ENCODE assay signal across 20 cellular contexts in the genomic region with DNA sequence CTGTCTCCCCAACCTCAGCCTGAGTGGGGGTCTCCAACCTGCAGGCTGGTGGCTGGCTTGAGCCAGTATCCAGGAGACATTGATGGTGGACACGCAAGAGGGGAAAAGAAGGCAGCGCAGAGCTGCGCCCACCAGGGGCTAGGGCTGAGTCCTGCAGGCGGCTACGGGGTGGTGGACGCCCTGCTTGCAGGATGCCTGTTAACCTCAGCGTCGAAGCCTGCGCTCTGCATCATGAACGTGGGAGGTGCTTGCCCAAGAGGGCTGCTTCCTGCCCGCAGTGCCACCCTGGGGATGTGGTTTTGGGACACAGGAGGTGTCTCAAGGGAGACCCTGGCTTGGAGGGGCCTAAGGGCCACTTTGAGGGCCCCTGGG. TPM values are rescaled to one million over a fixed set of nuclear protein-coding genes. Genes with fewer than 3 reads are reported as not detected.
A peak's percentile ranks its signal among the peaks of the same experiment; 100 is the strongest.
DNase-seq lines count a peak whose midpoint lies in the region; ATAC-seq, FAIRE-seq and TF ChIP-seq lines count a peak whose summit lies in the region.
"Had no signal": no experiment of that assay in that cellular context is flagged by ENCODE, and none has a peak within 500 bp of the region (broad histone marks: within the 10 kb centered on the region; RNA-seq: fewer than 3 reads in every experiment).

No MANE protein-coding gene starts in this region.

- no peak overlapping the region for H3K4me2 ChIP-seq in HepG2 (ENCODE audit: low read depth, low read length)
- H3K4me2 ChIP-seq in neuronal stem cell (ENCODE audit: insufficient read depth, low read length, poor library complexity, severe bottlenecking): no peak overlapping the region

- peaks cover 9% of the 10 kb centered on the region for H3K79me1 ChIP-seq in neuronal stem cell (ENCODE audit: low read depth, low read length)

- H3K4me3 ChIP-seq in HepG2 (replicated peaks in 1 of 3; ENCODE audit: insufficient read depth in 1 of 3, low read depth in 2 of 3, low read length in 3 of 3) (no peak overlapping the region), right lobe of liver (no peak overlapping the region), neuronal stem cell (ENCODE audit: low read length in 2 of 2) (no peak overlapping the region)
- H3K4me3 ChIP-seq: K562 had no signal

- H3K4me1 ChIP-seq in HepG2 (ENCODE audit: insufficient read depth, low read length) (no peaks in the 10 kb centered on the region), right lobe of liver (no peaks in the 10 kb centered on the region), neuronal stem cell (ENCODE audit: control insufficient read depth in 2 of 2, insufficient read depth in 1 of 2, low read depth in 1 of 2, low read length in 2 of 2) (peaks cover 0 to 2% of the 10 kb centered on the region in 2 donors)

- H3K18ac ChIP-seq in neuronal stem cell (ENCODE audit: low read length): no peak overlapping the region

- intact Hi-C loops in HepG2 (cut with micrococcal nuclease; ENCODE audit: unreplicated experiment) (no loop called here), right lobe of liver (cut with DNase I) (no loop called here)

- DNase-seq in HepG2 (ENCODE audit: low spot score) (no peak), right lobe of liver (no peak), GM12891 (ENCODE audit: insufficient read length, low spot score) (no peak), T-helper 17 cell (no peak), neuronal stem cell (ENCODE audit: low spot score) (no peak), D341Med (ENCODE audit: low spot score) (no peak), ureter (ENCODE audit: low spot score) (no peak)
- no peak for DNase-seq in effector CD4-positive, alpha-beta T cell
- DNase-seq: ACHN; CD8-positive, alpha-beta T cell; COR-L47; DND-41; GDM1; GOT3; H9 had no signal

- ATAC-seq in HepG2 (no peak), right lobe of liver (no peak), T-helper 17 cell (peak; percentile 8)
- ATAC-seq: CD8-positive, alpha-beta T cell had no signal

- H3K79me2 ChIP-seq in HepG2 (ENCODE audit: insufficient read depth, low read length): no peaks in the 10 kb centered on the region

- H3K36me3 ChIP-seq in HepG2 (replicated peaks in 1 of 2; ENCODE audit: control insufficient read depth in 1 of 2, insufficient read depth in 2 of 2, low read length in 2 of 2): peaks cover 11 to 35% of the 10 kb centered on the region in 2 experiments; a peak in 4 of 5 replicates
- peaks cover 0 to 19% (median 0%) of the 10 kb centered on the region in 4 donors for H3K36me3 ChIP-seq in right lobe of liver
- peaks cover 11 to 48% of the 10 kb centered on the region in 2 donors for H3K36me3 ChIP-seq in neuronal stem cell (replicated peaks in 1 of 2; ENCODE audit: control insufficient read depth in 2 of 2, insufficient read depth in 2 of 2, low read length in 2 of 2)

- H2AK5ac ChIP-seq in neuronal stem cell (ENCODE audit: low read depth, low read length): no peak overlapping the region

- H3K4me1 Mint-ChIP-seq in T-helper 17 cell: peaks cover 5% of the 10 kb centered on the region

- no peak for TF ChIP-seq RAD21 in HepG2 (CRISPR knock-in tag; IDR thresholded peaks at IDR 0.05)

- H2BK15ac ChIP-seq in neuronal stem cell (ENCODE audit: low read length): no peak overlapping the region

- WGBS in HepG2 (ENCODE audit: low lambda C conversion rate): 100% methylated on average over 1 of the region's 11 CpGs
- no CpG with 5 or more reads among the region's 11 CpGs for WGBS in right lobe of liver (ENCODE audit: insufficient coverage, low coverage, low lambda C conversion rate, missing lambda C conversion rate)
- no CpG with 5 or more reads among the region's 11 CpGs for WGBS in neuronal stem cell (ENCODE audit: extremely low coverage in 2 of 2, insufficient read length in 2 of 2, insufficient replicate concordance in 1 of 2), 2 donors

- H2AFZ ChIP-seq in HepG2 (ENCODE audit: low read length) (no peak overlapping the region), neuronal stem cell (ENCODE audit: low read length) (no peak overlapping the region)

- no peaks in the 10 kb centered on the region for H3K27me3 Mint-ChIP-seq in T-helper 17 cell

- H2BK12ac ChIP-seq in neuronal stem cell (ENCODE audit: low read length): no peak overlapping the region

- FAIRE-seq in HepG2 (lab: Jason Lieb, UNC): no peak
- no peak for FAIRE-seq in GM12891 (lab: Jason Lieb, UNC)
- FAIRE-seq: GM12892, HTR-8/SVneo, K562 had no signal

- H3K14ac ChIP-seq in neuronal stem cell (ENCODE audit: low read length): no peak overlapping the region

- CTCF ChIA-PET in HepG2 (lab: Yijun Ruan, JAX; ENCODE audit: low intra/inter-chr PET ratio, low total read pairs): no interaction called here

- in situ Hi-C loops in HepG2 (cut with HindIII; ENCODE audit: extremely low pct_ligation_motif_present, low pct_unique_long_range_greater_than_20kb): no loop called here

- no peak overlapping the region for H3K4me3 Mint-ChIP-seq in T-helper 17 cell
- H3K4me3 Mint-ChIP-seq: CD8-positive, alpha-beta T cell; H9 had no signal

- TF ChIP-seq POLR2A in HepG2 (IDR thresholded peaks at IDR 0.05; ENCODE audit: insufficient read depth in 1 of 2, low read depth in 2 of 2, low read length in 2 of 2) (0 out of 4 replicates have a peak, but pooled peaks of 1 of the 2 experiments have one; percentile 16), right lobe of liver (IDR thresholded peaks at IDR 0.05) (no peak), GM12891 (IDR thresholded peaks at IDR 0.05; ENCODE audit: low read depth, low read length) (peak; percentile 15; the same call in 1 of the 2 replicates)

- TF ChIP-seq CTCF in HepG2 (CRISPR knock-in tag; IDR thresholded peaks at IDR 0.05) (no peak), right lobe of liver (IDR thresholded peaks at IDR 0.05) (no peak)

- no peaks in the 10 kb centered on the region for H3K36me3 Mint-ChIP-seq in T-helper 17 cell (ENCODE audit: low read depth)

- H3K9ac ChIP-seq in HepG2 (ENCODE audit: insufficient read depth, low read depth, low read length) (no peak overlapping the region), neuronal stem cell (ENCODE audit: low read depth, low read length, poor library complexity) (no peak overlapping the region)

- no peak overlapping the region for H4K91ac ChIP-seq in neuronal stem cell (ENCODE audit: low read depth, low read length, poor library complexity)

- H4K20me1 ChIP-seq in HepG2 (ENCODE audit: insufficient read depth, low read length): no peaks in the 10 kb centered on the region

- H3K23ac ChIP-seq in neuronal stem cell (ENCODE audit: low read depth, low read length, poor library complexity): peak overlapping the region; percentile 96

- H2BK120ac ChIP-seq in neuronal stem cell (ENCODE audit: low read depth, low read length): peak overlapping the region; percentile 61

- H3K27ac ChIP-seq in HepG2 (ENCODE audit: extremely low read length, insufficient read depth, low read length) (no peak overlapping the region), right lobe of liver (no peak overlapping the region), neuronal stem cell (replicated peaks; ENCODE audit: low read length) (no peak overlapping the region)
- H3K27ac ChIP-seq: C4-2B had no signal

- H3K27ac Mint-ChIP-seq in T-helper 17 cell: peak overlapping the region; percentile 32
- H3K27ac Mint-ChIP-seq: CD8-positive, alpha-beta T cell had no signal

- TF ChIP-seq EP300 in HepG2 (IDR thresholded peaks at IDR 0.05; ENCODE audit: low read depth in 2 of 2, low read length in 2 of 2): no peak
- no peak for TF ChIP-seq EP300 in HepG2 (CRISPR knock-in tag; IDR thresholded peaks at IDR 0.05; ENCODE audit: borderline replicate concordance)

- no TSS peak for BruUV-seq in HepG2 (replicated peaks; lab: Mats Ljungman, UMichigan)

- no peak overlapping the region for H4K8ac ChIP-seq in neuronal stem cell (ENCODE audit: low read depth, low read length)

- H2BK5ac ChIP-seq in neuronal stem cell (ENCODE audit: low read length): no peak overlapping the region

- no peak overlapping the region for H3K4ac ChIP-seq in neuronal stem cell (ENCODE audit: low read length)

- no peaks in the 10 kb centered on the region for H3K9me3 ChIP-seq in HepG2 (ENCODE audit: low read length)
- no peaks in the 10 kb centered on the region for H3K9me3 ChIP-seq in right lobe of liver
- H3K9me3 ChIP-seq in T-helper 17 cell (ENCODE audit: control insufficient read depth, low read length, poor library complexity, severe bottlenecking): no peaks in the 10 kb centered on the region
- H3K9me3 ChIP-seq in neuronal stem cell (replicated peaks in 1 of 2; ENCODE audit: control insufficient read depth in 2 of 2, insufficient read depth in 1 of 2, low read depth in 1 of 2, low read length in 2 of 2): no peaks in the 10 kb centered on the region

- POLR2A ChIA-PET in HepG2 (lab: Yijun Ruan, JAX): interaction anchor here (0.8 kb wide), 1 partner anchor 27 kb away, joined by 3 read pairs; no protein-coding TSS in a partner anchor

- H3K27me3 ChIP-seq in HepG2 (ENCODE audit: control insufficient read depth in 1 of 2, insufficient read depth in 2 of 2, low read length in 2 of 2) (no peaks in the 10 kb centered on the region), right lobe of liver (no peaks in the 10 kb centered on the region), neuronal stem cell (ENCODE audit: control insufficient read depth in 3 of 3, insufficient read depth in 3 of 3, low read depth in 1 of 3, low read length in 3 of 3) (no peaks in the 10 kb centered on the region)

RNA-seq across cellular contexts. Expression of gene CFAP410, which starts 11.6 kb away (rescaled TPM):
- total RNA-seq in HepG2 (2016; rRNA removed; fragmentation: Illumina TruSeq; extraction: Trizol) (13.1 and 20.1 TPM in 2 replicates), right lobe of liver (10 to 100 TPM in 4 of 6 experiments, 1 to 10 TPM in 2; 6.9 to 15.4 (median 13.1) TPM), T-helper 17 cell (10 to 100 TPM; 48.0 to 54.2 TPM), ureter (20.2 TPM)
- total RNA-seq in HepG2 (2016; cell fraction: cytosol; rRNA removed; fragmentation: Illumina TruSeq; extraction: Trizol; ENCODE audit: low read depth): 16.2 and 18.7 TPM in 2 replicates
- 11.7 and 23.2 TPM in 2 replicates for total RNA-seq in HepG2 (2016; cell fraction: insoluble cytoplasmic fraction; rRNA removed; fragmentation: Illumina TruSeq; extraction: Trizol)
- 22.7 and 31.0 TPM in 2 replicates for total RNA-seq in HepG2 (2016; cell fraction: membrane; rRNA removed; fragmentation: Illumina TruSeq; extraction: Trizol)
- total RNA-seq in HepG2 (2016; cell fraction: nucleus; rRNA removed; fragmentation: Illumina TruSeq; extraction: Trizol): 15.4 and 16.3 TPM in 2 replicates
- 8.0 and 13.1 TPM in 2 replicates for polyA plus RNA-seq in HepG2 (2011; rRNA removed)
- 6.8 and 14.6 TPM in 2 replicates for polyA plus RNA-seq in HepG2 (2011; cell fraction: cytosol; rRNA removed)
- polyA plus RNA-seq in HepG2 (2011; cell fraction: nucleus; rRNA removed): 84.7 and 108 TPM in 2 replicates
- polyA plus RNA-seq in HepG2 (2012): 7.4 and 9.9 TPM in 2 replicates
- 17.7 and 23.4 TPM in 2 replicates for polyA plus RNA-seq in HepG2 (2016; cell fraction: cytosol; fragmentation: Illumina TruSeq; extraction: Trizol; ENCODE audit: low read depth)
- 12.0 and 13.3 TPM in 2 replicates for polyA plus RNA-seq in HepG2 (2016; cell fraction: insoluble cytoplasmic fraction; fragmentation: Illumina TruSeq; extraction: Trizol; ENCODE audit: low read depth)
- polyA plus RNA-seq in HepG2 (2016; cell fraction: membrane; fragmentation: Illumina TruSeq; extraction: Trizol; ENCODE audit: low read depth): 19.5 and 21.9 TPM in 2 replicates
- 26.7 and 31.2 TPM in 2 replicates for polyA plus RNA-seq in HepG2 (2016; cell fraction: nucleus; fragmentation: Illumina TruSeq; extraction: Trizol; ENCODE audit: insufficient read depth, low read depth)
- 3.6 and 9.9 TPM in 2 replicates for polyA minus RNA-seq in HepG2 (2011; rRNA and poly(A)+ RNA removed; ENCODE audit: low replicate concordance)
- 3.6 and 4.5 TPM in 2 replicates for polyA minus RNA-seq in HepG2 (2011; cell fraction: cytosol; rRNA and poly(A)+ RNA removed)
- 13.3 and 17.1 TPM in 2 replicates for polyA minus RNA-seq in HepG2 (2011; cell fraction: nucleus; rRNA and poly(A)+ RNA removed)
- polyA plus RNA-seq in GM12891 (2012; ENCODE audit: low read depth, missing spikeins): 21.5 TPM
- polyA plus RNA-seq in neuronal stem cell (2013, experiment 1 of 2): 13.0 TPM
- 12.0 TPM for polyA plus RNA-seq in neuronal stem cell (2013, experiment 2 of 2)

RNA-seq across cellular contexts. Expression of gene TRPM2, which starts 25.8 kb away (rescaled TPM):
- 0.07 TPM in 1 of 2 replicates, not detected in the other for total RNA-seq in HepG2 (2016; rRNA removed; fragmentation: Illumina TruSeq; extraction: Trizol)
- total RNA-seq in HepG2 (2016; cell fraction: cytosol; rRNA removed; fragmentation: Illumina TruSeq; extraction: Trizol; ENCODE audit: low read depth): not detected in 2 replicates
- 0.09 TPM in 1 of 2 replicates, not detected in the other for total RNA-seq in HepG2 (2016; cell fraction: insoluble cytoplasmic fraction; rRNA removed; fragmentation: Illumina TruSeq; extraction: Trizol)
- total RNA-seq in HepG2 (2016; cell fraction: membrane; rRNA removed; fragmentation: Illumina TruSeq; extraction: Trizol): 0.14 TPM in 1 of 2 replicates, not detected in the other
- total RNA-seq in HepG2 (2016; cell fraction: nucleus; rRNA removed; fragmentation: Illumina TruSeq; extraction: Trizol): not detected in 2 replicates
- 0.09 and 0.20 TPM in 2 replicates for polyA plus RNA-seq in HepG2 (2011; rRNA removed)
- polyA plus RNA-seq in HepG2 (2011; cell fraction: cytosol; rRNA removed): 0.05 and 0.06 TPM in 2 replicates
- 0.37 and 0.55 TPM in 2 replicates for polyA plus RNA-seq in HepG2 (2011; cell fraction: nucleus; rRNA removed)
- 0.27 and 0.31 TPM in 2 replicates for polyA plus RNA-seq in HepG2 (2012)
- polyA plus RNA-seq in HepG2 (2016; cell fraction: cytosol; fragmentation: Illumina TruSeq; extraction: Trizol; ENCODE audit: low read depth): 0.08 TPM in 1 of 2 replicates, not detected in the other
- 0.14 TPM in 1 of 2 replicates, not detected in the other for polyA plus RNA-seq in HepG2 (2016; cell fraction: insoluble cytoplasmic fraction; fragmentation: Illumina TruSeq; extraction: Trizol; ENCODE audit: low read depth)
- 0.18 TPM in 1 of 2 replicates, not detected in the other for polyA plus RNA-seq in HepG2 (2016; cell fraction: membrane; fragmentation: Illumina TruSeq; extraction: Trizol; ENCODE audit: low read depth)
- polyA plus RNA-seq in HepG2 (2016; cell fraction: nucleus; fragmentation: Illumina TruSeq; extraction: Trizol; ENCODE audit: insufficient read depth, low read depth): 0.11 and 0.37 TPM in 2 replicates
- polyA minus RNA-seq in HepG2 (2011; rRNA and poly(A)+ RNA removed; ENCODE audit: low replicate concordance): 0.02 and 11.4 TPM in 2 replicates
- 0.70 TPM in 1 of 2 replicates, not detected in the other for polyA minus RNA-seq in HepG2 (2011; cell fraction: cytosol; rRNA and poly(A)+ RNA removed)
- polyA minus RNA-seq in HepG2 (2011; cell fraction: nucleus; rRNA and poly(A)+ RNA removed): 0.26 and 0.50 TPM in 2 replicates
- 1 to 10 TPM in 4 of 6 experiments, under 1 TPM in 2; 0.92 to 2.0 (median 1.2) TPM for total RNA-seq in right lobe of liver
- 7.6 TPM for polyA plus RNA-seq in GM12891 (2012; ENCODE audit: low read depth, missing spikeins)
- total RNA-seq in T-helper 17 cell: 10 to 100 TPM in 1 of 2 donors, 1 to 10 TPM in 1; 2.7 to 26.1 TPM
- 0.03 TPM for polyA plus RNA-seq in neuronal stem cell (2013, experiment 1 of 2)
- 0.03 TPM for polyA plus RNA-seq in neuronal stem cell (2013, experiment 2 of 2)
- 10.0 TPM for total RNA-seq in ureter

RNA-seq across cellular contexts. Expression of gene PFKL, which starts 27.7 kb away (rescaled TPM):
- total RNA-seq in HepG2 (2016; rRNA removed; fragmentation: Illumina TruSeq; extraction: Trizol): 87.6 and 106 TPM in 2 replicates
- 13.9 and 14.6 TPM in 2 replicates for total RNA-seq in HepG2 (2016; cell fraction: cytosol; rRNA removed; fragmentation: Illumina TruSeq; extraction: Trizol; ENCODE audit: low read depth)
- 76.5 and 112 TPM in 2 replicates for total RNA-seq in HepG2 (2016; cell fraction: insoluble cytoplasmic fraction; rRNA removed; fragmentation: Illumina TruSeq; extraction: Trizol)
- total RNA-seq in HepG2 (2016; cell fraction: membrane; rRNA removed; fragmentation: Illumina TruSeq; extraction: Trizol): 27.9 TPM in 2 replicates
- 51.1 and 56.0 TPM in 2 replicates for total RNA-seq in HepG2 (2016; cell fraction: nucleus; rRNA removed; fragmentation: Illumina TruSeq; extraction: Trizol)
- polyA plus RNA-seq in HepG2 (2011; rRNA removed): 92.8 and 113 TPM in 2 replicates
- polyA plus RNA-seq in HepG2 (2011; cell fraction: cytosol; rRNA removed): 71.8 and 109 TPM in 2 replicates
- polyA plus RNA-seq in HepG2 (2011; cell fraction: nucleus; rRNA removed): 444 and 640 TPM in 2 replicates
- 83.1 and 108 TPM in 2 replicates for polyA plus RNA-seq in HepG2 (2012)
- 10.0 and 11.5 TPM in 2 replicates for polyA plus RNA-seq in HepG2 (2016; cell fraction: cytosol; fragmentation: Illumina TruSeq; extraction: Trizol; ENCODE audit: low read depth)
- 69.5 and 87.4 TPM in 2 replicates for polyA plus RNA-seq in HepG2 (2016; cell fraction: insoluble cytoplasmic fraction; fragmentation: Illumina TruSeq; extraction: Trizol; ENCODE audit: low read depth)
- polyA plus RNA-seq in HepG2 (2016; cell fraction: membrane; fragmentation: Illumina TruSeq; extraction: Trizol; ENCODE audit: low read depth): 16.7 and 19.2 TPM in 2 replicates
- polyA plus RNA-seq in HepG2 (2016; cell fraction: nucleus; fragmentation: Illumina TruSeq; extraction: Trizol; ENCODE audit: insufficient read depth, low read depth): 107 and 115 TPM in 2 replicates
- polyA minus RNA-seq in HepG2 (2011; rRNA and poly(A)+ RNA removed; ENCODE audit: low replicate concordance): 90.7 and 203 TPM in 2 replicates
- 72.1 and 83.6 TPM in 2 replicates for polyA minus RNA-seq in HepG2 (2011; cell fraction: cytosol; rRNA and poly(A)+ RNA removed)
- polyA minus RNA-seq in HepG2 (2011; cell fraction: nucleus; rRNA and poly(A)+ RNA removed): 51.9 and 52.8 TPM in 2 replicates
- total RNA-seq in right lobe of liver: 10 to 100 TPM; 68.3 to 97.6 (median 73.7) TPM
- 161 TPM for polyA plus RNA-seq in GM12891 (2012; ENCODE audit: low read depth, missing spikeins)
- 100 to 1,000 TPM; 132 to 176 TPM for total RNA-seq in T-helper 17 cell
- 37.4 TPM for polyA plus RNA-seq in neuronal stem cell (2013, experiment 1 of 2)
- polyA plus RNA-seq in neuronal stem cell (2013, experiment 2 of 2): 35.9 TPM
- 163 TPM for total RNA-seq in ureter

RNA-seq across cellular contexts. Expression of gene AIRE, which starts 41.9 kb away (rescaled TPM):
- total RNA-seq in HepG2 (2016; rRNA removed; fragmentation: Illumina TruSeq; extraction: Trizol): not detected in 2 replicates
- not detected in 2 replicates for total RNA-seq in HepG2 (2016; cell fraction: cytosol; rRNA removed; fragmentation: Illumina TruSeq; extraction: Trizol; ENCODE audit: low read depth)
- total RNA-seq in HepG2 (2016; cell fraction: insoluble cytoplasmic fraction; rRNA removed; fragmentation: Illumina TruSeq; extraction: Trizol): not detected in 2 replicates
- not detected in 2 replicates for total RNA-seq in HepG2 (2016; cell fraction: membrane; rRNA removed; fragmentation: Illumina TruSeq; extraction: Trizol)
- not detected in 2 replicates for total RNA-seq in HepG2 (2016; cell fraction: nucleus; rRNA removed; fragmentation: Illumina TruSeq; extraction: Trizol)
- not detected in 2 replicates for polyA plus RNA-seq in HepG2 (2011; rRNA removed)
- not detected in 2 replicates for polyA plus RNA-seq in HepG2 (2011; cell fraction: cytosol; rRNA removed)
- not detected in 2 replicates for polyA plus RNA-seq in HepG2 (2011; cell fraction: nucleus; rRNA removed)
- not detected in 2 replicates for polyA plus RNA-seq in HepG2 (2012)
- polyA plus RNA-seq in HepG2 (2016; cell fraction: cytosol; fragmentation: Illumina TruSeq; extraction: Trizol; ENCODE audit: low read depth): not detected in 2 replicates
- polyA plus RNA-seq in HepG2 (2016; cell fraction: insoluble cytoplasmic fraction; fragmentation: Illumina TruSeq; extraction: Trizol; ENCODE audit: low read depth): not detected in 2 replicates
- not detected in 2 replicates for polyA plus RNA-seq in HepG2 (2016; cell fraction: membrane; fragmentation: Illumina TruSeq; extraction: Trizol; ENCODE audit: low read depth)
- polyA plus RNA-seq in HepG2 (2016; cell fraction: nucleus; fragmentation: Illumina TruSeq; extraction: Trizol; ENCODE audit: insufficient read depth, low read depth): not detected in 2 replicates
- 0.07 TPM in 1 of 2 replicates, not detected in the other for polyA minus RNA-seq in HepG2 (2011; rRNA and poly(A)+ RNA removed; ENCODE audit: low replicate concordance)
- not detected in 2 replicates for polyA minus RNA-seq in HepG2 (2011; cell fraction: cytosol; rRNA and poly(A)+ RNA removed)
- polyA minus RNA-seq in HepG2 (2011; cell fraction: nucleus; rRNA and poly(A)+ RNA removed): not detected in 2 replicates
- not detected for total RNA-seq in right lobe of liver
- polyA plus RNA-seq in GM12891 (2012; ENCODE audit: low read depth, missing spikeins): 0.10 TPM
- 1 to 10 TPM; 1.4 to 3.4 TPM for total RNA-seq in T-helper 17 cell
- not detected for polyA plus RNA-seq in neuronal stem cell (2013, experiment 1 of 2)
- not detected for polyA plus RNA-seq in neuronal stem cell (2013, experiment 2 of 2)
- not detected for total RNA-seq in ureter
- total RNA-seq: A172; CD8-positive, alpha-beta T cell; K562 had no signal
